Comparison of ENCODE assay signal across 1 cellular context in genomic region chr5:129094924-129095797, GRCh38.
TF ChIP-seq lines count a peak whose summit lies in the region.

No MANE protein-coding gene starts in this region.

TF ChIP-seq in HepG2, 621 proteins besides CTCF, POLR2A, EP300 and RAD21 (continued from another document and continues in another):
- 0 out of 2 replicates have a peak, but pooled peaks have one; percentile 59 for TF ChIP-seq FLYWCH1 (CRISPR knock-in tag; IDR thresholded peaks at IDR 0.05)
- TF ChIP-seq PATZ1 (CRISPR knock-in tag; IDR thresholded peaks at IDR 0.05) = peak; percentile 95
- no peak for TF ChIP-seq ATM (IDR thresholded peaks at IDR 0.05; ENCODE audit: borderline replicate concordance)
- no peak; the same call in 1 of the 2 replicates for TF ChIP-seq ZNF335 (CRISPR knock-in tag; IDR thresholded peaks at IDR 0.05)
- no peak for TF ChIP-seq SRF (IDR thresholded peaks at IDR 0.05; ENCODE audit: low read depth, low read length)
- TF ChIP-seq ZNF782 (CRISPR knock-in tag; IDR thresholded peaks at IDR 0.05; ENCODE audit: borderline replicate concordance) = 0 out of 2 replicates have a peak, but pooled peaks have one; percentile 76
- TF ChIP-seq ZNF546 (CRISPR knock-in tag; conservative IDR thresholded peaks at IDR 0.05) = 0 out of 2 replicates have a peak, but pooled peaks have one; percentile 34
- TF ChIP-seq ZSCAN20 (CRISPR knock-in tag; IDR thresholded peaks at IDR 0.05; ENCODE audit: borderline replicate concordance) = no peak
- 0 out of 2 replicates have a peak, but pooled peaks have one; percentile 33 for TF ChIP-seq CREBL2 (CRISPR knock-in tag; IDR thresholded peaks at IDR 0.05; ENCODE audit: borderline replicate concordance)
- TF ChIP-seq FOXJ3 (CRISPR knock-in tag; IDR thresholded peaks at IDR 0.05; ENCODE audit: borderline replicate concordance) = peak; percentile 65; the same call in 1 of the 2 replicates
- TF ChIP-seq POLR2G (IDR thresholded peaks at IDR 0.05; ENCODE audit: low read depth, low read length) = peak; percentile 82
- no peak for TF ChIP-seq XRCC5 (optimal IDR thresholded peaks at IDR 0.05; ENCODE audit: low read length)
- no peak for TF ChIP-seq ZXDC (CRISPR knock-in tag; IDR thresholded peaks at IDR 0.05)
- 0 out of 2 replicates have a peak, but pooled peaks have one; percentile 76 for TF ChIP-seq ZNF33A (CRISPR knock-in tag; IDR thresholded peaks at IDR 0.05; ENCODE audit: borderline replicate concordance)
- TF ChIP-seq NR1H2 (CRISPR knock-in tag; IDR thresholded peaks at IDR 0.05; ENCODE audit: borderline replicate concordance, low read depth) = peak; percentile 76
- TF ChIP-seq BATF2 (CRISPR knock-in tag; IDR thresholded peaks at IDR 0.05) = peak; percentile 89; the same call in 1 of the 2 replicates
- no peak; the same call in 1 of the 2 replicates for TF ChIP-seq ZNF619 (CRISPR knock-in tag; IDR thresholded peaks at IDR 0.05)
- peak; percentile 48; the same call in 1 of the 2 replicates for TF ChIP-seq STAT6 (CRISPR knock-in tag; IDR thresholded peaks at IDR 0.05; ENCODE audit: borderline replicate concordance)
- TF ChIP-seq NFE2 (CRISPR knock-in tag; IDR thresholded peaks at IDR 0.05) = no peak
- TF ChIP-seq PREB (CRISPR knock-in tag; IDR thresholded peaks at IDR 0.05) = no peak
- peak; percentile 61; the same call in 1 of the 2 replicates for TF ChIP-seq ZNF451 (CRISPR knock-in tag; IDR thresholded peaks at IDR 0.05)
- TF ChIP-seq NR2F6 (IDR thresholded peaks at IDR 0.05) = peak; percentile 44; the same call in 1 of the 2 replicates
- peak; percentile 80 for TF ChIP-seq NR2F6 (CRISPR knock-in tag; IDR thresholded peaks at IDR 0.05)
- TF ChIP-seq KDM4B (CRISPR knock-in tag; IDR thresholded peaks at IDR 0.05) = peak; percentile 71; the same call in 1 of the 2 replicates
- no peak for TF ChIP-seq ATF6 (CRISPR knock-in tag; conservative IDR thresholded peaks at IDR 0.05)
- peak; percentile 76 for TF ChIP-seq ZNF292 (CRISPR knock-in tag; IDR thresholded peaks at IDR 0.05; ENCODE audit: borderline replicate concordance, low read depth)
- no peak for TF ChIP-seq RFX3 (CRISPR knock-in tag; IDR thresholded peaks at IDR 0.05)
- TF ChIP-seq HOMEZ (CRISPR knock-in tag; IDR thresholded peaks at IDR 0.05; ENCODE audit: low read depth) = peak; percentile 66; the same call in 1 of the 2 replicates
- TF ChIP-seq RBFOX2 (IDR thresholded peaks at IDR 0.05; ENCODE audit: low read depth, low read length) = peak; percentile 90
- TF ChIP-seq NCOA5 (CRISPR knock-in tag; IDR thresholded peaks at IDR 0.05) = no peak
- TF ChIP-seq ZSCAN29 (CRISPR knock-in tag; conservative IDR thresholded peaks at IDR 0.05) = peak; percentile 96
- TF ChIP-seq ATAD3A (CRISPR knock-in tag; IDR thresholded peaks at IDR 0.05) = no peak
- TF ChIP-seq ZNF513 (CRISPR knock-in tag; conservative IDR thresholded peaks at IDR 0.05) = no peak
- TF ChIP-seq ARHGAP35 (CRISPR knock-in tag; IDR thresholded peaks at IDR 0.05; ENCODE audit: borderline replicate concordance) = peak; percentile 85; the same call in 1 of the 2 replicates
- TF ChIP-seq BRF2 (CRISPR knock-in tag; IDR thresholded peaks at IDR 0.05) = peak; percentile 33; the same call in 1 of the 2 replicates
- peak; percentile 69; the same call in 1 of the 2 replicates for TF ChIP-seq ZZZ3 (CRISPR knock-in tag; IDR thresholded peaks at IDR 0.05; ENCODE audit: borderline replicate concordance)
- TF ChIP-seq ZNF576 (CRISPR knock-in tag; IDR thresholded peaks at IDR 0.05) = peak; percentile 55; the same call in 1 of the 2 replicates
- TF ChIP-seq SSRP1 (CRISPR knock-in tag; IDR thresholded peaks at IDR 0.05) = no peak
- TF ChIP-seq ARNT (IDR thresholded peaks at IDR 0.05) = no peak
- peak; percentile 98 for TF ChIP-seq ETV5 (CRISPR knock-in tag; IDR thresholded peaks at IDR 0.05; ENCODE audit: borderline replicate concordance)
- TF ChIP-seq GLMP (CRISPR knock-in tag; IDR thresholded peaks at IDR 0.05; ENCODE audit: borderline replicate concordance) = no peak
- TF ChIP-seq ZNF383 (CRISPR knock-in tag; IDR thresholded peaks at IDR 0.05; ENCODE audit: borderline replicate concordance) = no peak
- TF ChIP-seq PLRG1 (conservative IDR thresholded peaks at IDR 0.05) = no peak
- peak in 1 of 2 experiments; percentile 67; a peak in 2 of 4 replicates for TF ChIP-seq ATF4 (CRISPR knock-in tag; IDR thresholded peaks at IDR 0.05)
